ENCODE assay signal across 1 cellular context in the genomic region with DNA sequence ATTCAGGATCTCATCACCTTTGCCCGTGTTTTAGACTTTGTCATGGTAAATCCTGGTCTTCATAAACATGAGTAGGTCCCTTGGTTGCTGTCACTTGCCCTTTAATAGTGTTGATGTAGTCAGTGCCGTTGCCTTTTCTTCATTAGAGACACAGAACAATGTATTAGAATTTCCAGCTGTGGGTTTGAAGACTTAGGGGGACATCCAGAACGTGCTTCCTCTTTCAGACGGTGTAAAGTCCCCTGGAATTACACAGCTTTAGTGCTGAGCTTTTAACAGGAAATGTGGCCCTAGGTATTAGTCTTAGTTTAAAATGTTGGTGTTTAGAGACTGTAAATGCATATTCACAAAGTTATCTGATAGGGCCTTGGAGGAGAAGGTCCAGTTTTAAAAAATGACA.
TF ChIP-seq lines count a peak whose summit lies in the region.

No MANE protein-coding gene starts in this region.

TF ChIP-seq in GM12878, 131 proteins besides CTCF, POLR2A, EP300 and RAD21 (continues in another document):
- TF ChIP-seq CEBPZ (IDR thresholded peaks at IDR 0.05; ENCODE audit: low read depth, low read length) (no peak), NFYA (IDR thresholded peaks at IDR 0.05; ENCODE audit: borderline replicate concordance, low read depth, low read length) (no peak), BCL3 (IDR thresholded peaks at IDR 0.05; ENCODE audit: borderline replicate concordance, insufficient read depth, low read depth, low read length, poor library complexity, severe bottlenecking) (no peak), RAD51 (IDR thresholded peaks at IDR 0.05) (no peak), ZNF622 (IDR thresholded peaks at IDR 0.05) (no peak), TCF7 (IDR thresholded peaks at IDR 0.05; ENCODE audit: borderline replicate concordance) (no peak), TCF3 (IDR thresholded peaks at IDR 0.05; ENCODE audit: borderline replicate concordance, insufficient read depth, low read depth, low read length) (no peak), MLLT1 (IDR thresholded peaks at IDR 0.05) (no peak), MTA3 (IDR thresholded peaks at IDR 0.05; ENCODE audit: borderline replicate concordance, low read length) (no peak), RELA (IDR thresholded peaks at IDR 0.05; ENCODE audit: borderline replicate concordance, partially characterized antibody) (no peak), ZSCAN29 (IDR thresholded peaks at IDR 0.05) (no peak), MEF2A (IDR thresholded peaks at IDR 0.05; ENCODE audit: insufficient read depth, low read depth, low read length) (0 out of 2 replicates have a peak, but pooled peaks have one; percentile 31), LARP7 (IDR thresholded peaks at IDR 0.05) (no peak), TARDBP (IDR thresholded peaks at IDR 0.05; ENCODE audit: borderline replicate concordance) (no peak), HDAC6 (IDR thresholded peaks at IDR 0.05; ENCODE audit: unreplicated experiment) (no peak), GABPA (IDR thresholded peaks at IDR 0.05; ENCODE audit: low read depth) (no peak), CBFB (IDR thresholded peaks at IDR 0.05; ENCODE audit: low read depth) (no peak), MEF2B (IDR thresholded peaks at IDR 0.05; ENCODE audit: partially characterized antibody, poor library complexity, severe bottlenecking) (no peak), HSF1 (IDR thresholded peaks at IDR 0.05; ENCODE audit: low read depth, low read length) (no peak), EED (IDR thresholded peaks at IDR 0.05; ENCODE audit: low read depth) (peak; percentile 58), MYC (IDR thresholded peaks at IDR 0.05; ENCODE audit: insufficient read depth, insufficient read length, insufficient replicate concordance, low read length, severe bottlenecking) (no peak), FOXK2 (IDR thresholded peaks at IDR 0.05) (no peak), ZNF274 (IDR thresholded peaks at IDR 0.05; ENCODE audit: insufficient read depth, insufficient read length) (no peak), CBX5 (IDR thresholded peaks at IDR 0.05; ENCODE audit: low read depth) (no peak), BACH1 (IDR thresholded peaks at IDR 0.05; ENCODE audit: borderline replicate concordance) (no peak), HCFC1 (IDR thresholded peaks at IDR 0.05; ENCODE audit: low read length) (no peak), SREBF1 (IDR thresholded peaks at IDR 0.05; ENCODE audit: low read length) (no peak), EZH2 (IDR thresholded peaks at IDR 0.05; ENCODE audit: borderline replicate concordance, control insufficient read depth, low read depth, low read length) (no peak), PAX5 (IDR thresholded peaks at IDR 0.05; ENCODE audit: borderline replicate concordance, low read depth, low read length) (no peak), SMC3 (IDR thresholded peaks at IDR 0.05; ENCODE audit: borderline replicate concordance, low read length) (no peak), SUZ12 (IDR thresholded peaks at IDR 0.05; ENCODE audit: unreplicated experiment) (no peak), JUND (IDR thresholded peaks at IDR 0.05; ENCODE audit: low read depth, low read length) (no peak), PML (IDR thresholded peaks at IDR 0.05; ENCODE audit: low read length) (no peak)
- TF ChIP-seq, protein P1, sequence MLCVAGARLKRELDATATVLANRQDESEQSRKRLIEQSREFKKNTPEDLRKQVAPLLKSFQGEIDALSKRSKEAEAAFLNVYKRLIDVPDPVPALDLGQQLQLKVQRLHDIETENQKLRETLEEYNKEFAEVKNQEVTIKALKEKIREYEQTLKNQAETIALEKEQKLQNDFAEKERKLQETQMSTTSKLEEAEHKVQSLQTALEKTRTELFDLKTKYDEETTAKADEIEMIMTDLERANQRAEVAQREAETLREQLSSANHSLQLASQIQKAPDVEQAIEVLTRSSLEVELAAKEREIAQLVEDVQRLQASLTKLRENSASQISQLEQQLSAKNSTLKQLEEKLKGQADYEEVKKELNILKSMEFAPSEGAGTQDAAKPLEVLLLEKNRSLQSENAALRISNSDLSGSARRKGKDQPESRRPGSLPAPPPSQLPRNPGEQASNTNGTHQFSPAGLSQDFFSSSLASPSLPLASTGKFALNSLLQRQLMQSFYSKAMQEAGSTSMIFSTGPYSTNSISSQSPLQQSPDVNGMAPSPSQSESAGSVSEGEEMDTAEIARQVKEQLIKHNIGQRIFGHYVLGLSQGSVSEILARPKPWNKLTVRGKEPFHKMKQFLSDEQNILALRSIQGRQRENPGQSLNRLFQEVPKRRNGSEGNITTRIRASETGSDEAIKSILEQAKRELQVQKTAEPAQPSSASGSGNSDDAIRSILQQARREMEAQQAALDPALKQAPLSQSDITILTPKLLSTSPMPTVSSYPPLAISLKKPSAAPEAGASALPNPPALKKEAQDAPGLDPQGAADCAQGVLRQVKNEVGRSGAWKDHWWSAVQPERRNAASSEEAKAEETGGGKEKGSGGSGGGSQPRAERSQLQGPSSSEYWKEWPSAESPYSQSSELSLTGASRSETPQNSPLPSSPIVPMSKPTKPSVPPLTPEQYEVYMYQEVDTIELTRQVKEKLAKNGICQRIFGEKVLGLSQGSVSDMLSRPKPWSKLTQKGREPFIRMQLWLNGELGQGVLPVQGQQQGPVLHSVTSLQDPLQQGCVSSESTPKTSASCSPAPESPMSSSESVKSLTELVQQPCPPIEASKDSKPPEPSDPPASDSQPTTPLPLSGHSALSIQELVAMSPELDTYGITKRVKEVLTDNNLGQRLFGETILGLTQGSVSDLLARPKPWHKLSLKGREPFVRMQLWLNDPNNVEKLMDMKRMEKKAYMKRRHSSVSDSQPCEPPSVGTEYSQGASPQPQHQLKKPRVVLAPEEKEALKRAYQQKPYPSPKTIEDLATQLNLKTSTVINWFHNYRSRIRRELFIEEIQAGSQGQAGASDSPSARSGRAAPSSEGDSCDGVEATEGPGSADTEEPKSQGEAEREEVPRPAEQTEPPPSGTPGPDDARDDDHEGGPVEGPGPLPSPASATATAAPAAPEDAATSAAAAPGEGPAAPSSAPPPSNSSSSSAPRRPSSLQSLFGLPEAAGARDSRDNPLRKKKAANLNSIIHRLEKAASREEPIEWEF (IDR thresholded peaks at IDR 0.05; ENCODE audit: insufficient replicate concordance, low read depth, low read length) = no peak
- TF ChIP-seq, protein P2, sequence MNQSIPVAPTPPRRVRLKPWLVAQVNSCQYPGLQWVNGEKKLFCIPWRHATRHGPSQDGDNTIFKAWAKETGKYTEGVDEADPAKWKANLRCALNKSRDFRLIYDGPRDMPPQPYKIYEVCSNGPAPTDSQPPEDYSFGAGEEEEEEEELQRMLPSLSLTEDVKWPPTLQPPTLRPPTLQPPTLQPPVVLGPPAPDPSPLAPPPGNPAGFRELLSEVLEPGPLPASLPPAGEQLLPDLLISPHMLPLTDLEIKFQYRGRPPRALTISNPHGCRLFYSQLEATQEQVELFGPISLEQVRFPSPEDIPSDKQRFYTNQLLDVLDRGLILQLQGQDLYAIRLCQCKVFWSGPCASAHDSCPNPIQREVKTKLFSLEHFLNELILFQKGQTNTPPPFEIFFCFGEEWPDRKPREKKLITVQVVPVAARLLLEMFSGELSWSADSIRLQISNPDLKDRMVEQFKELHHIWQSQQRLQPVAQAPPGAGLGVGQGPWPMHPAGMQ (IDR thresholded peaks at IDR 0.05; ENCODE audit: borderline replicate concordance) = no peak
- TF ChIP-seq, protein P3, sequence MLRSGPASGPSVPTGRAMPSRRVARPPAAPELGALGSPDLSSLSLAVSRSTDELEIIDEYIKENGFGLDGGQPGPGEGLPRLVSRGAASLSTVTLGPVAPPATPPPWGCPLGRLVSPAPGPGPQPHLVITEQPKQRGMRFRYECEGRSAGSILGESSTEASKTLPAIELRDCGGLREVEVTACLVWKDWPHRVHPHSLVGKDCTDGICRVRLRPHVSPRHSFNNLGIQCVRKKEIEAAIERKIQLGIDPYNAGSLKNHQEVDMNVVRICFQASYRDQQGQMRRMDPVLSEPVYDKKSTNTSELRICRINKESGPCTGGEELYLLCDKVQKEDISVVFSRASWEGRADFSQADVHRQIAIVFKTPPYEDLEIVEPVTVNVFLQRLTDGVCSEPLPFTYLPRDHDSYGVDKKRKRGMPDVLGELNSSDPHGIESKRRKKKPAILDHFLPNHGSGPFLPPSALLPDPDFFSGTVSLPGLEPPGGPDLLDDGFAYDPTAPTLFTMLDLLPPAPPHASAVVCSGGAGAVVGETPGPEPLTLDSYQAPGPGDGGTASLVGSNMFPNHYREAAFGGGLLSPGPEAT (IDR thresholded peaks at IDR 0.05; ENCODE audit: low read depth) = peak; percentile 69; the same call in 1 of the 2 replicates
- TF ChIP-seq, protein P4, sequence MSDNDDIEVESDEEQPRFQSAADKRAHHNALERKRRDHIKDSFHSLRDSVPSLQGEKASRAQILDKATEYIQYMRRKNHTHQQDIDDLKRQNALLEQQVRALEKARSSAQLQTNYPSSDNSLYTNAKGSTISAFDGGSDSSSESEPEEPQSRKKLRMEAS (IDR thresholded peaks at IDR 0.05; ENCODE audit: low read depth, low read length) = no peak
- TF ChIP-seq, protein P5, sequence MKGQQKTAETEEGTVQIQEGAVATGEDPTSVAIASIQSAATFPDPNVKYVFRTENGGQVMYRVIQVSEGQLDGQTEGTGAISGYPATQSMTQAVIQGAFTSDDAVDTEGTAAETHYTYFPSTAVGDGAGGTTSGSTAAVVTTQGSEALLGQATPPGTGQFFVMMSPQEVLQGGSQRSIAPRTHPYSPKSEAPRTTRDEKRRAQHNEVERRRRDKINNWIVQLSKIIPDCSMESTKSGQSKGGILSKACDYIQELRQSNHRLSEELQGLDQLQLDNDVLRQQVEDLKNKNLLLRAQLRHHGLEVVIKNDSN (IDR thresholded peaks at IDR 0.05; ENCODE audit: borderline replicate concordance, extremely low read length, insufficient read depth, low read depth, low read length) = no peak
- TF ChIP-seq, protein P6, sequence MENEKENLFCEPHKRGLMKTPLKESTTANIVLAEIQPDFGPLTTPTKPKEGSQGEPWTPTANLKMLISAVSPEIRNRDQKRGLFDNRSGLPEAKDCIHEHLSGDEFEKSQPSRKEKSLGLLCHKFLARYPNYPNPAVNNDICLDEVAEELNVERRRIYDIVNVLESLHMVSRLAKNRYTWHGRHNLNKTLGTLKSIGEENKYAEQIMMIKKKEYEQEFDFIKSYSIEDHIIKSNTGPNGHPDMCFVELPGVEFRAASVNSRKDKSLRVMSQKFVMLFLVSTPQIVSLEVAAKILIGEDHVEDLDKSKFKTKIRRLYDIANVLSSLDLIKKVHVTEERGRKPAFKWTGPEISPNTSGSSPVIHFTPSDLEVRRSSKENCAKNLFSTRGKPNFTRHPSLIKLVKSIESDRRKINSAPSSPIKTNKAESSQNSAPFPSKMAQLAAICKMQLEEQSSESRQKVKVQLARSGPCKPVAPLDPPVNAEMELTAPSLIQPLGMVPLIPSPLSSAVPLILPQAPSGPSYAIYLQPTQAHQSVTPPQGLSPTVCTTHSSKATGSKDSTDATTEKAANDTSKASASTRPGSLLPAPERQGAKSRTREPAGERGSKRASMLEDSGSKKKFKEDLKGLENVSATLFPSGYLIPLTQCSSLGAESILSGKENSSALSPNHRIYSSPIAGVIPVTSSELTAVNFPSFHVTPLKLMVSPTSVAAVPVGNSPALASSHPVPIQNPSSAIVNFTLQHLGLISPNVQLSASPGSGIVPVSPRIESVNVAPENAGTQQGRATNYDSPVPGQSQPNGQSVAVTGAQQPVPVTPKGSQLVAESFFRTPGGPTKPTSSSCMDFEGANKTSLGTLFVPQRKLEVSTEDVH (IDR thresholded peaks at IDR 0.05; ENCODE audit: low read depth, partially characterized antibody) = no peak
